13 cellular contexts compared by ENCODE assay signal in genomic region chr9:15246243-15246642, GRCh38.
"Had no signal": no experiment of that assay in that cellular context is flagged by ENCODE, and none has a peak within 500 bp of the region (broad histone marks: within the 10 kb centered on the region; RNA-seq: fewer than 3 reads in every experiment).

No MANE protein-coding gene starts in this region.

- ATAC-seq: gastrocnemius medialis, heart right ventricle, left ventricle myocardium superior, pancreas had no signal

- H3K4me3 ChIP-seq: gastrocnemius medialis, heart right ventricle, pancreas, testis had no signal

- H3K9me3 ChIP-seq: gastrocnemius medialis, heart right ventricle, pancreas, testis had no signal

- H3K27me3 Mint-ChIP-seq: activated CD4-positive, alpha-beta memory T cell treated with anti-CD3 and anti-CD28 coated beads for 36 hours; stimulated activated naive CD8-positive, alpha-beta T cell treated with anti-CD3 and anti-CD28 coated beads, Interleukin-15, Interleukin-2, amounts not matched to agents 100 ng/mL and 50 ng/mL, for 24 hours had no signal

- H3K27me3 ChIP-seq: gastrocnemius medialis, heart right ventricle, pancreas, testis had no signal

- DNase-seq: activated CD4-positive, alpha-beta memory T cell treated with anti-CD3 and anti-CD28 coated beads for 36 hours; activated naive CD4-positive, alpha-beta T cell; gastrocnemius medialis; heart right ventricle; islet precursor cell; left ventricle myocardium superior; pancreas; stimulated activated CD4-positive, alpha-beta T cell treated with anti-CD3 and anti-CD28 coated beads, Interleukin-2, amount 100 ng/mL, for 48 hours; T-helper 1 cell; testis had no signal

- H3K4me1 ChIP-seq: pancreas, testis had no signal

- H3K27ac Mint-ChIP-seq: activated CD4-positive, alpha-beta memory T cell treated with anti-CD3 and anti-CD28 coated beads for 36 hours; stimulated activated naive CD8-positive, alpha-beta T cell treated with anti-CD3 and anti-CD28 coated beads, Interleukin-15, Interleukin-2, amounts not matched to agents 100 ng/mL and 50 ng/mL, for 24 hours had no signal

- H3K36me3 ChIP-seq: gastrocnemius medialis, heart right ventricle, pancreas had no signal

- H3K4me3 Mint-ChIP-seq: activated CD4-positive, alpha-beta memory T cell treated with anti-CD3 and anti-CD28 coated beads for 36 hours; neural crest cell; stimulated activated naive CD8-positive, alpha-beta T cell treated with anti-CD3 and anti-CD28 coated beads, Interleukin-15, Interleukin-2, amounts not matched to agents 100 ng/mL and 50 ng/mL, for 24 hours had no signal

- H3K9me3 Mint-ChIP-seq: activated CD4-positive, alpha-beta memory T cell treated with anti-CD3 and anti-CD28 coated beads for 36 hours; neural crest cell; stimulated activated naive CD8-positive, alpha-beta T cell treated with anti-CD3 and anti-CD28 coated beads, Interleukin-15, Interleukin-2, amounts not matched to agents 100 ng/mL and 50 ng/mL, for 24 hours had no signal

- H3K27ac ChIP-seq: gastrocnemius medialis, heart right ventricle, pancreas, testis, VCaP had no signal
